Comparison of ENCODE assay signal across 8 cellular contexts in the genomic region with DNA sequence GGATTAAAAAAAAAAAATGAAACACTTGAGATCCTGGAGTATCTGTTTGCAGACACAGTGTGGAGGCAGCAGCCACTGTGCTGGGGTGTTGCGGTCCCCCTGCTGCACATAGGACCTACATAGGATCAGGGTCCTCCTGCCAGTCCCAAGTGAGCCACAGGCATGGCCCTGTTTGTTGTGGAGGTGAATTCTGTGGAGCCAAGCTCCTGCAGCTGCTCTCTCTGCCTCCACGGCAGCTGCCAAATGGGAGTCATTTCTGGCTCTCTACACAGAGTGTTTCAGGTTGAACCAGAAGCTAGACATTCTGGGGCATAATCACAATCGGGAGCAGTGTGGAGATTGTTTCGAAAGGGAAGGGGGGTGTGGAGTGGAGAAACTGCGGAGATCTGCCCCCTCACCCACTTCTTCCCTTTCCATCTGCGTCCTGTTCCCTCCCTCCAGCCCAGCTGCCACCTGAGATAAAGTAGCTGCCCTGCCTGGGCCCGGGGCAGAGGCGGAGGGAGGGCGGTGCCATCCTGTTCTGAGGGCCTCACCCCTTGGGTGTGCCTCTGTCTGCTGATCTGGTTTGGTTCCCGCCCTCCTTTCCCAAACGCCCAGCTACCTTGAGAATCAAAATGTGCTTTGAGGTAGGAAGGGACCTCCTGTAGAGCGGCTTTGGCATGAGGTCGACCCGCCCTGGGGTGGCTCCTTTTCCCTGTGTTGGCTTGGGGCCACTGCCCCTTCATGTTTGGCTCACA.
DNase-seq lines count a peak whose midpoint lies in the region; ATAC-seq, FAIRE-seq and TF ChIP-seq lines count a peak whose summit lies in the region.

No MANE protein-coding gene starts in this region.

- H3K4me3 Mint-ChIP-seq in activated naive CD4-positive, alpha-beta T cell treated with anti-CD3 and anti-CD28 coated beads, Interleukin-2, amount 10 ng/mL, durations not matched to agents 7 days and 5 days: no peak overlapping the region
- H3K4me3 Mint-ChIP-seq in activated naive CD8-positive, alpha-beta T cell treated with anti-CD3 and anti-CD28 coated beads, Interleukin-2, amount 50 U/mL, for 24 hours: no peak overlapping the region

- H3K27me3 ChIP-seq in upper lobe of right lung: no peaks in the 10 kb centered on the region

- H3K4me1 Mint-ChIP-seq in activated naive CD4-positive, alpha-beta T cell treated with anti-CD3 and anti-CD28 coated beads, Interleukin-2, amount 10 ng/mL, durations not matched to agents 7 days and 5 days: peaks cover 20% of the 10 kb centered on the region
- peaks cover 10% of the 10 kb centered on the region for H3K4me1 Mint-ChIP-seq in activated naive CD8-positive, alpha-beta T cell treated with anti-CD3 and anti-CD28 coated beads, Interleukin-2, amount 50 U/mL, for 24 hours

- no peak overlapping the region for H3K9ac ChIP-seq in kidney (ENCODE audit: low read length in 2 of 2)

- no peak for FAIRE-seq in kidney (lab: Jason Lieb, UNC)

- H3K27ac Mint-ChIP-seq in activated naive CD4-positive, alpha-beta T cell treated with anti-CD3 and anti-CD28 coated beads, Interleukin-2, amount 10 ng/mL, durations not matched to agents 7 days and 5 days: no peak overlapping the region
- H3K27ac Mint-ChIP-seq in activated naive CD8-positive, alpha-beta T cell treated with anti-CD3 and anti-CD28 coated beads, Interleukin-2, amount 50 U/mL, for 24 hours: no peak overlapping the region

- H3K36me3 ChIP-seq in kidney (ENCODE audit: control insufficient read depth in 1 of 2, insufficient read depth in 2 of 2, low read length in 2 of 2): no peaks in the 10 kb centered on the region
- no peaks in the 10 kb centered on the region for H3K36me3 ChIP-seq in upper lobe of right lung

- peak; percentile 23 for DNase-seq in activated naive CD4-positive, alpha-beta T cell treated with anti-CD3 and anti-CD28 coated beads, Interleukin-2, amount 10 ng/mL, durations not matched to agents 7 days and 5 days
- no peak for DNase-seq in activated naive CD4-positive, alpha-beta T cell treated with anti-CD3 and anti-CD28 coated beads, Interleukin-2, amount 50 U/mL, for 16 hours
- DNase-seq in UCSD-AML1 (lab: John Stamatoyannopoulos, UW; ENCODE audit: unreplicated experiment) (peak; percentile 61), kidney (peak; percentile 79), upper lobe of right lung (peak; percentile 74)
- no peak for DNase-seq in NK-92 treated with Interleukin-12 subunit alpha and Interleukin-12 subunit beta, amount 100 ng/mL, for 24 hours (lab: John Stamatoyannopoulos, UW)
- DNase-seq in activated naive CD8-positive, alpha-beta T cell treated with anti-CD3 and anti-CD28 coated beads, Interleukin-2, amount 50 U/mL, for 24 hours: no peak
- no peak for DNase-seq in stimulated activated CD4-positive, alpha-beta T cell treated with anti-CD3 and anti-CD28 coated beads, Interleukin-2, amount 100 ng/mL, for 48 hours

- no peaks in the 10 kb centered on the region for H3K9me3 ChIP-seq in kidney (ENCODE audit: control insufficient read depth in 1 of 2, low read length in 2 of 2)
- H3K9me3 ChIP-seq in upper lobe of right lung: no peaks in the 10 kb centered on the region

- CTCF ChIA-PET in activated naive CD4-positive, alpha-beta T cell treated with anti-CD3 and anti-CD28 coated beads, Interleukin-2, amount 10 ng/mL, durations not matched to agents 7 days and 5 days (lab: Charles Lee): interaction anchor here (1.2 kb wide), 1 partner anchor 28 kb away, joined by 3 read pairs; no protein-coding TSS in a partner anchor

- H3K4me3 ChIP-seq in kidney (ENCODE audit: low read length in 2 of 2): no peak overlapping the region
- no peak overlapping the region for H3K4me3 ChIP-seq in upper lobe of right lung

- intact Hi-C loops in kidney (cut with DNase I): no loop called here
- intact Hi-C loops in upper lobe of right lung (cut with DNase I): no loop called here

- H3K9me3 Mint-ChIP-seq in activated naive CD4-positive, alpha-beta T cell treated with anti-CD3 and anti-CD28 coated beads, Interleukin-2, amount 10 ng/mL, durations not matched to agents 7 days and 5 days: no peaks in the 10 kb centered on the region
- no peaks in the 10 kb centered on the region for H3K9me3 Mint-ChIP-seq in activated naive CD8-positive, alpha-beta T cell treated with anti-CD3 and anti-CD28 coated beads, Interleukin-2, amount 50 U/mL, for 24 hours

- H3K27me3 Mint-ChIP-seq in activated naive CD4-positive, alpha-beta T cell treated with anti-CD3 and anti-CD28 coated beads, Interleukin-2, amount 10 ng/mL, durations not matched to agents 7 days and 5 days: peaks cover 6% of the 10 kb centered on the region
- no peaks in the 10 kb centered on the region for H3K27me3 Mint-ChIP-seq in activated naive CD8-positive, alpha-beta T cell treated with anti-CD3 and anti-CD28 coated beads, Interleukin-2, amount 50 U/mL, for 24 hours

- no peaks in the 10 kb centered on the region for H3K36me3 Mint-ChIP-seq in activated naive CD4-positive, alpha-beta T cell treated with anti-CD3 and anti-CD28 coated beads, Interleukin-2, amount 10 ng/mL, durations not matched to agents 7 days and 5 days
- no peaks in the 10 kb centered on the region for H3K36me3 Mint-ChIP-seq in activated naive CD8-positive, alpha-beta T cell treated with anti-CD3 and anti-CD28 coated beads, Interleukin-2, amount 50 U/mL, for 24 hours (ENCODE audit: low read depth)

- H3K4me1 ChIP-seq in kidney (ENCODE audit: control insufficient read depth in 1 of 2, insufficient read depth in 1 of 2, low read depth in 1 of 2, low read length in 2 of 2) (peaks cover 25 to 32% of the 10 kb centered on the region in 2 donors), upper lobe of right lung (peaks cover 48% of the 10 kb centered on the region)

- TF ChIP-seq CTCF in kidney (IDR thresholded peaks at IDR 0.05; ENCODE audit: borderline replicate concordance, extremely low read depth, insufficient read depth) (no peak), upper lobe of right lung (IDR thresholded peaks at IDR 0.05) (no peak)

- H3K27ac ChIP-seq in kidney (ENCODE audit: low read depth in 2 of 2, low read length in 2 of 2): peak overlapping the region; percentile 36 to 41
- peak overlapping the region; percentile 56 for H3K27ac ChIP-seq in upper lobe of right lung

- ATAC-seq in upper lobe of right lung: peak; percentile 89
- ATAC-seq in activated naive CD8-positive, alpha-beta T cell treated with anti-CD3 and anti-CD28 coated beads, Interleukin-2, amount 50 U/mL, for 24 hours: no peak

Comparison
In these comparisons a context has a peak if more than half of its experiments do, and no peak if none do; other contexts are left out.
1. DNase-seq: peak in activated naive CD4-positive, alpha-beta T cell treated with anti-CD3 and anti-CD28 coated beads, Interleukin-2, amount 10 ng/mL, durations not matched to agents 7 days and 5 days (single experiment), UCSD-AML1 (single experiment), kidney (single experiment) and upper lobe of right lung (single experiment); none in activated naive CD4-positive, alpha-beta T cell treated with anti-CD3 and anti-CD28 coated beads, Interleukin-2, amount 50 U/mL, for 16 hours (single experiment), NK-92 treated with Interleukin-12 subunit alpha and Interleukin-12 subunit beta, amount 100 ng/mL, for 24 hours (single experiment), activated naive CD8-positive, alpha-beta T cell treated with anti-CD3 and anti-CD28 coated beads, Interleukin-2, amount 50 U/mL, for 24 hours (single experiment) and stimulated activated CD4-positive, alpha-beta T cell treated with anti-CD3 and anti-CD28 coated beads, Interleukin-2, amount 100 ng/mL, for 48 hours (0 of 2).